1 cellular context compared by ENCODE assay signal in the genomic region with DNA sequence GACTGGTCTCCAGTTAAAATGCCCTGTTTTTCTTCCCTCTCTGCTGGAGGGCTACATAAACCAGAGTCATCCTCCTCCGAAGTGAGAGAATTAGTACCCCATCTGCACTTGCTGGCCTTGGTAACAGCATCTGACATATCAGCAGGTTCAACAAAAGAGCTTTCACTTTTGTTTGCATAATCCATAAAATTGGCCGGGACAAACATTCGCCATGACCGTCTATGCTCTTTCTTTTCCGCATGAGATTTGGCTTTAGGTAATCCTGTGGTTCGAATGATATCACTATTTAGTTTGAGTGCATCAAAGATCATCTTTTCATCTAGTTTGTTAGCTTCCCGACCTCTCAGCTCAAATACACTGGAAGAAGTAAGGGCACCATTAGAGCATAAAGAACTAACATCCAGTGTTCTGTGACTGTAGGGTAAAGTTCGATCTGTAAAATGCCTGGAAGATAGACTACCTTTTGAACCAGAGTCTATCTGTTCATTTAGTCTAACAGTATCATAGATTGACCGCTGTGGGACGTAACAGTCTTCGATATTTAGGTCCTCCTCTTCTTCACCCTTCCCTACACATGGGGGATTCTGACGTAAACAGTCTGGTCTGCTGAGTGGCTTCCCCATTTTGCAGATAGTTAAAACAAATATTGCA.
TF ChIP-seq lines count a peak whose summit lies in the region.

No MANE protein-coding gene starts in this region.

TF ChIP-seq in HEK293, 187 proteins besides CTCF, POLR2A, EP300 and RAD21 (continued from another document):
- TF ChIP-seq TCF7L2 (IDR thresholded peaks at IDR 0.05; ENCODE audit: borderline replicate concordance, low read depth, low read length) (no peak), ZNF112 (tag by site-specific recombination; IDR thresholded peaks at IDR 0.05) (no peak), ZNF768 (tag by site-specific recombination; IDR thresholded peaks at IDR 0.05) (no peak), SCRT2 (tag by site-specific recombination; IDR thresholded peaks at IDR 0.05) (no peak), ZNF391 (tag by site-specific recombination; IDR thresholded peaks at IDR 0.05; ENCODE audit: borderline replicate concordance, low read depth) (no peak), ZNF2 (tag by site-specific recombination; IDR thresholded peaks at IDR 0.05) (peak; percentile 44; the same call in 1 of the 2 replicates), ZNF449 (tag by site-specific recombination; IDR thresholded peaks at IDR 0.05) (no peak), HOXC10 (CRISPR knock-in tag; IDR thresholded peaks at IDR 0.05) (no peak), GLIS1 (tag by site-specific recombination; IDR thresholded peaks at IDR 0.05) (peak; percentile 49), KLF9 (tag by site-specific recombination; IDR thresholded peaks at IDR 0.05; ENCODE audit: low read depth) (no peak), ZNF513 (tag by site-specific recombination; IDR thresholded peaks at IDR 0.05) (peak; percentile 79), SETDB1 (IDR thresholded peaks at IDR 0.05; ENCODE audit: insufficient read length, low read length) (no peak), ZNF37A (tag by site-specific recombination; IDR thresholded peaks at IDR 0.05) (no peak), ZNF302 (tag by site-specific recombination; IDR thresholded peaks at IDR 0.05; ENCODE audit: low read depth) (no peak), ZNF155 (tag by site-specific recombination; IDR thresholded peaks at IDR 0.05) (no peak), ZNF600 (tag by site-specific recombination; IDR thresholded peaks at IDR 0.05) (peak; percentile 26; the same call in 1 of the 2 replicates), ZBTB8A (tag by site-specific recombination; IDR thresholded peaks at IDR 0.05) (no peak), ZNF777 (tag by site-specific recombination; IDR thresholded peaks at IDR 0.05; ENCODE audit: borderline replicate concordance) (no peak), ZNF266 (tag by site-specific recombination; IDR thresholded peaks at IDR 0.05; ENCODE audit: low read depth) (no peak), ZNF24 (tag by site-specific recombination; IDR thresholded peaks at IDR 0.05) (no peak; the same call in 1 of the 2 replicates), ZSCAN23 (tag by site-specific recombination; IDR thresholded peaks at IDR 0.05) (no peak), ZNF239 (tag by site-specific recombination; IDR thresholded peaks at IDR 0.05) (no peak), ZNF404 (tag by site-specific recombination; IDR thresholded peaks at IDR 0.05) (no peak), ZNF621 (tag by site-specific recombination; IDR thresholded peaks at IDR 0.05) (no peak), ZNF791 (tag by site-specific recombination; IDR thresholded peaks at IDR 0.05) (no peak), ZBTB20 (tag by site-specific recombination; IDR thresholded peaks at IDR 0.05) (peak; percentile 48; the same call in 1 of the 2 replicates), ZNF555 (tag by site-specific recombination; conservative IDR thresholded peaks at IDR 0.05) (no peak), ZFP3 (tag by site-specific recombination; IDR thresholded peaks at IDR 0.05; ENCODE audit: low read depth) (no peak), ZNF48 (tag by site-specific recombination; IDR thresholded peaks at IDR 0.05) (no peak), HOXA7 (CRISPR knock-in tag; IDR thresholded peaks at IDR 0.05; ENCODE audit: borderline replicate concordance) (no peak), ZBTB11 (tag by site-specific recombination; conservative IDR thresholded peaks at IDR 0.05; ENCODE audit: low read depth) (no peak), ZNF23 (tag by site-specific recombination; IDR thresholded peaks at IDR 0.05; ENCODE audit: borderline replicate concordance) (no peak), ZNF645 (tag by site-specific recombination; IDR thresholded peaks at IDR 0.05) (no peak), FEZF1 (tag by site-specific recombination; IDR thresholded peaks at IDR 0.05) (peak; percentile 56; the same call in 1 of the 2 replicates), ZSCAN16 (tag by site-specific recombination; IDR thresholded peaks at IDR 0.05) (no peak), ZBTB1 (tag by site-specific recombination; IDR thresholded peaks at IDR 0.05) (no peak), ZNF26 (tag by site-specific recombination; IDR thresholded peaks at IDR 0.05) (no peak), ZBTB17 (tag by site-specific recombination; IDR thresholded peaks at IDR 0.05) (peak; percentile 98), ZNF354C (tag by site-specific recombination; IDR thresholded peaks at IDR 0.05; ENCODE audit: borderline replicate concordance, low read depth) (no peak), ZNF114 (tag by site-specific recombination; IDR thresholded peaks at IDR 0.05) (no peak), ZNF501 (tag by site-specific recombination; IDR thresholded peaks at IDR 0.05) (no peak), ZNF544 (tag by site-specific recombination; IDR thresholded peaks at IDR 0.05) (no peak), MZF1 (tag by site-specific recombination; IDR thresholded peaks at IDR 0.05; ENCODE audit: borderline replicate concordance) (peak; percentile 70), ZNF132 (tag by site-specific recombination; IDR thresholded peaks at IDR 0.05; ENCODE audit: borderline replicate concordance) (no peak), BCL11B (tag by site-specific recombination; IDR thresholded peaks at IDR 0.05; ENCODE audit: low read depth) (no peak), ZFHX2 (tag by site-specific recombination; conservative IDR thresholded peaks at IDR 0.05) (no peak), ZNF629 (tag by site-specific recombination; IDR thresholded peaks at IDR 0.05) (peak; percentile 79)
- TF ChIP-seq, protein P1, sequence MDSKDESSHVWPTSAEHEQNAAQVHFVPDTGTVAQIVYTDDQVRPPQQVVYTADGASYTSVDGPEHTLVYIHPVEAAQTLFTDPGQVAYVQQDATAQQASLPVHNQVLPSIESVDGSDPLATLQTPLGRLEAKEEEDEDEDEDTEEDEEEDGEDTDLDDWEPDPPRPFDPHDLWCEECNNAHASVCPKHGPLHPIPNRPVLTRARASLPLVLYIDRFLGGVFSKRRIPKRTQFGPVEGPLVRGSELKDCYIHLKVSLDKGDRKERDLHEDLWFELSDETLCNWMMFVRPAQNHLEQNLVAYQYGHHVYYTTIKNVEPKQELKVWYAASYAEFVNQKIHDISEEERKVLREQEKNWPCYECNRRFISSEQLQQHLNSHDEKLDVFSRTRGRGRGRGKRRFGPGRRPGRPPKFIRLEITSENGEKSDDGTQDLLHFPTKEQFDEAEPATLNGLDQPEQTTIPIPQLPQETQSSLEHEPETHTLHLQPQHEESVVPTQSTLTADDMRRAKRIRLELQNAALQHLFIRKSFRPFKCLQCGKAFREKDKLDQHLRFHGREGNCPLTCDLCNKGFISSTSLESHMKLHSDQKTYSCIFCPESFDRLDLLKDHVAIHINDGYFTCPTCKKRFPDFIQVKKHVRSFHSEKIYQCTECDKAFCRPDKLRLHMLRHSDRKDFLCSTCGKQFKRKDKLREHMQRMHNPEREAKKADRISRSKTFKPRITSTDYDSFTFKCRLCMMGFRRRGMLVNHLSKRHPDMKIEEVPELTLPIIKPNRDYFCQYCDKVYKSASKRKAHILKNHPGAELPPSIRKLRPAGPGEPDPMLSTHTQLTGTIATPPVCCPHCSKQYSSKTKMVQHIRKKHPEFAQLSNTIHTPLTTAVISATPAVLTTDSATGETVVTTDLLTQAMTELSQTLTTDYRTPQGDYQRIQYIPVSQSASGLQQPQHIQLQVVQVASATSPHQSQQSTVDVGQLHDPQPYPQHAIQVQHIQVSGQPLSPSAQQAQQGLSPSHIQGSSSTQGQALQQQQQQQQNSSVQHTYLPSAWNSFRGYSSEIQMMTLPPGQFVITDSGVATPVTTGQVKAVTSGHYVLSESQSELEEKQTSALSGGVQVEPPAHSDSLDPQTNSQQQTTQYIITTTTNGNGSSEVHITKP (tag by site-specific recombination; IDR thresholded peaks at IDR 0.05): no peak
- TF ChIP-seq, protein P2, sequence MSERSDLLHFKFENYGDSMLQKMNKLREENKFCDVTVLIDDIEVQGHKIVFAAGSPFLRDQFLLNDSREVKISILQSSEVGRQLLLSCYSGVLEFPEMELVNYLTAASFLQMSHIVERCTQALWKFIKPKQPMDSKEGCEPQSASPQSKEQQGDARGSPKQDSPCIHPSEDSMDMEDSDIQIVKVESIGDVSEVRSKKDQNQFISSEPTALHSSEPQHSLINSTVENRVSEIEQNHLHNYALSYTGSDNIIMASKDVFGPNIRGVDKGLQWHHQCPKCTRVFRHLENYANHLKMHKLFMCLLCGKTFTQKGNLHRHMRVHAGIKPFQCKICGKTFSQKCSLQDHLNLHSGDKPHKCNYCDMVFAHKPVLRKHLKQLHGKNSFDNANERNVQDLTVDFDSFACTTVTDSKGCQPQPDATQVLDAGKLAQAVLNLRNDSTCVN (tag by site-specific recombination; optimal IDR thresholded peaks at IDR 0.05): no peak
- TF ChIP-seq, protein P3, sequence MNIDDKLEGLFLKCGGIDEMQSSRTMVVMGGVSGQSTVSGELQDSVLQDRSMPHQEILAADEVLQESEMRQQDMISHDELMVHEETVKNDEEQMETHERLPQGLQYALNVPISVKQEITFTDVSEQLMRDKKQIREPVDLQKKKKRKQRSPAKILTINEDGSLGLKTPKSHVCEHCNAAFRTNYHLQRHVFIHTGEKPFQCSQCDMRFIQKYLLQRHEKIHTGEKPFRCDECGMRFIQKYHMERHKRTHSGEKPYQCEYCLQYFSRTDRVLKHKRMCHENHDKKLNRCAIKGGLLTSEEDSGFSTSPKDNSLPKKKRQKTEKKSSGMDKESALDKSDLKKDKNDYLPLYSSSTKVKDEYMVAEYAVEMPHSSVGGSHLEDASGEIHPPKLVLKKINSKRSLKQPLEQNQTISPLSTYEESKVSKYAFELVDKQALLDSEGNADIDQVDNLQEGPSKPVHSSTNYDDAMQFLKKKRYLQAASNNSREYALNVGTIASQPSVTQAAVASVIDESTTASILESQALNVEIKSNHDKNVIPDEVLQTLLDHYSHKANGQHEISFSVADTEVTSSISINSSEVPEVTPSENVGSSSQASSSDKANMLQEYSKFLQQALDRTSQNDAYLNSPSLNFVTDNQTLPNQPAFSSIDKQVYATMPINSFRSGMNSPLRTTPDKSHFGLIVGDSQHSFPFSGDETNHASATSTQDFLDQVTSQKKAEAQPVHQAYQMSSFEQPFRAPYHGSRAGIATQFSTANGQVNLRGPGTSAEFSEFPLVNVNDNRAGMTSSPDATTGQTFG (tag by site-specific recombination; IDR thresholded peaks at IDR 0.05; ENCODE audit: borderline replicate concordance): no peak
